In the genomic region with DNA sequence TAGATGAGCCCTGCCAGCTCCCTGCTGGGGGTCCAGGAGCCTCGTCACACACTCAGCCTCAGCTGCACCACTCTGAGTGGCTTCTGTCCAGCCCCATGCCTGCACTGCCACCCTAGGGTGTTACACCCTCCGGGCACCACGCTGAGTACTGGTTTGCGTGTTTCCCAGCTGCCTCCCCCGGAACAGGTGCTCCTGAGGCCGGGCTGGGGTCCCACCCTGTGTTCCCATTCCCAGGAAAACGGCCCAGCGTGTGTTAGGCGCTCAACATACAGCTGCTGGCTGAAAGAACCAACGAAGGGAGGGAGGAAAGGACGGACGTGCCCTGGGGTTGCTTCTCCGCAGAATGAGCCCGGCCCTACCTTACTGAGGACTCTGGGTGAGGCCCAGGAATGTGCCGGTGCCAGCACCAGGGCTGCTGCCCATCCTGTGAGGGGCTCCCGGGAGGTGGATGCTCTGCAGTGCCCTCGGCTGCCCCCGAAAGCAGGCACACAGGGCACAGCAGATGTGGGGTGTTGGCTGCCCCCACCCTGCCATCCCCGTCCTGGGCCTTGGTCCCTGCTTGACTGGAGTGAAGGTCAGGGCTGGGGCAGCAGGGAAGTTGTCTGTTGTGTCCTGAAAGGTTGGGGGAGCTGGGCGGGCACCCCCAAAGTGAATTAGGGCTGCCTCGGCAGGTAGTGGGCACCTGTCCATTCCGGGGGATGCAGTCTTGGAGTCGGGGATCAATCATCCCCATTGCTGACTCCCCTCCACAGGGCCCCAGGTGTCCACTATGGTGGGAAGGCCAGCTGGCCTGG, we compare ENCODE assay signal across 14 cellular contexts. TPM values are rescaled to one million over a fixed set of nuclear protein-coding genes. Genes with fewer than 3 reads are reported as not detected.
DNase-seq lines count a peak whose midpoint lies in the region; ATAC-seq and TF ChIP-seq lines count a peak whose summit lies in the region.
"Had no signal": no experiment of that assay in that cellular context is flagged by ENCODE, and none has a peak within 500 bp of the region (broad histone marks: within the 10 kb centered on the region; RNA-seq: fewer than 3 reads in every experiment).

No MANE protein-coding gene starts in this region.

- H3K4me3 ChIP-seq in HEK293 (ENCODE audit: low read depth, low read length) (no peak overlapping the region), WERI-Rb-1 (ENCODE audit: low read depth, low read length) (no peak overlapping the region), hepatocyte (no peak overlapping the region), stomach (no peak overlapping the region)
- H3K4me3 ChIP-seq: body of pancreas had no signal

- WGBS in hepatocyte (ENCODE audit: low lambda C conversion rate, missing lambda C conversion rate): 90% methylated on average over 23 of the region's 23 CpGs
- 69 to 87% (median 78%) methylated on average over 17 to 23 of the region's 23 CpGs for WGBS in stomach, 5 donors

- intact Hi-C loops in stomach (cut with DNase I; ENCODE audit: low total_unique reads): no loop called here

- H3K4me3 Mint-ChIP-seq in activated CD4-positive, alpha-beta T cell treated with anti-CD3 and anti-CD28 coated beads, Interleukin-2, amount 10 ng/mL, durations not matched to agents 7 days and 5 days: no peak overlapping the region
- H3K4me3 Mint-ChIP-seq: activated naive CD4-positive, alpha-beta T cell treated with anti-CD3 and anti-CD28 coated beads, Interleukin-2, amount 50 U/mL, for 24 hours; memory B cell had no signal

- CTCF ChIA-PET in HEK293 (lab: Yijun Ruan, JAX): interaction anchor here (0.9 to 1.4 kb wide), 3 partner anchors 12 to 32 kb away, joined by 4 to 7 read pairs (median 7); no protein-coding TSS in a partner anchor
- CTCF ChIA-PET in activated CD4-positive, alpha-beta T cell treated with anti-CD3 and anti-CD28 coated beads, Interleukin-2, amount 10 ng/mL, durations not matched to agents 7 days and 5 days (lab: Charles Lee): interaction anchor here (0.6 kb wide), 1 partner anchor 12 kb away, joined by 6 read pairs; no protein-coding TSS in a partner anchor

- H3K4me2 ChIP-seq in hepatocyte: no peak overlapping the region

- H3K4me1 Mint-ChIP-seq in activated CD4-positive, alpha-beta T cell treated with anti-CD3 and anti-CD28 coated beads, Interleukin-2, amount 10 ng/mL, durations not matched to agents 7 days and 5 days: peaks cover 2% of the 10 kb centered on the region
- H3K4me1 Mint-ChIP-seq: activated naive CD4-positive, alpha-beta T cell treated with anti-CD3 and anti-CD28 coated beads, Interleukin-2, amount 50 U/mL, for 24 hours had no signal

- no peaks in the 10 kb centered on the region for H3K27me3 ChIP-seq in WERI-Rb-1 (ENCODE audit: insufficient read depth, low read depth, severe bottlenecking)
- H3K27me3 ChIP-seq in hepatocyte: no peaks in the 10 kb centered on the region
- no peaks in the 10 kb centered on the region for H3K27me3 ChIP-seq in stomach
- H3K27me3 ChIP-seq: body of pancreas had no signal

- no peaks in the 10 kb centered on the region for H3K27me3 Mint-ChIP-seq in activated CD4-positive, alpha-beta T cell treated with anti-CD3 and anti-CD28 coated beads, Interleukin-2, amount 10 ng/mL, durations not matched to agents 7 days and 5 days
- H3K27me3 Mint-ChIP-seq: activated naive CD4-positive, alpha-beta T cell treated with anti-CD3 and anti-CD28 coated beads, Interleukin-2, amount 50 U/mL, for 24 hours; memory B cell had no signal

- no peak for TF ChIP-seq CTCF in HEK293 (tag by site-specific recombination; IDR thresholded peaks at IDR 0.05)
- TF ChIP-seq CTCF in WERI-Rb-1 (IDR thresholded peaks at IDR 0.05; ENCODE audit: low read depth, low read length): no peak
- TF ChIP-seq CTCF in hepatocyte (IDR thresholded peaks at IDR 0.05; ENCODE audit: poor library complexity): no peak
- TF ChIP-seq CTCF in stomach (IDR thresholded peaks at IDR 0.05): no peak

- H3K36me3 ChIP-seq in HEK293 (ENCODE audit: control insufficient read depth in 2 of 2, insufficient read depth in 1 of 2, low read length in 2 of 2) (peaks cover 0 to 63% of the 10 kb centered on the region in 2 experiments; a peak in 1 of 3 replicates), WERI-Rb-1 (peaks cover 74% of the 10 kb centered on the region), hepatocyte (replicated peaks; ENCODE audit: insufficient read depth, low read depth) (no peaks in the 10 kb centered on the region), stomach (peaks cover 29 to 63% (median 46%) of the 10 kb centered on the region in 4 donors)

- TF ChIP-seq POLR2A in stomach (IDR thresholded peaks at IDR 0.05): no peak

- no peak overlapping the region for H2AFZ ChIP-seq in hepatocyte

- DNase-seq in WERI-Rb-1 (peak; percentile 2), hepatocyte (ENCODE audit: low spot score) (no peak), stomach (no peak), hepatic stellate cell (ENCODE audit: low spot score) (no peak)
- DNase-seq in activated CD4-positive, alpha-beta T cell treated with anti-CD3 and anti-CD28 coated beads, Interleukin-2, amount 10 ng/mL, durations not matched to agents 7 days and 5 days: no peak
- DNase-seq: activated CD4-positive, alpha-beta T cell treated with anti-CD3 and anti-CD28 coated beads for 1 hour; AML-193; body of pancreas; T-helper 9 cell had no signal

- peaks cover 31% of the 10 kb centered on the region for H3K79me2 ChIP-seq in hepatocyte

- no peak for TF ChIP-seq EP300 in stomach (IDR thresholded peaks at IDR 0.05)

- POLR2A ChIA-PET in HEK293 (lab: Yijun Ruan, JAX): interaction anchor here (0.7 to 2.2 kb wide), 8 partner anchors 10 to 49 kb away, joined by 3 to 17 read pairs (median 6); a partner anchor contains a TSS
- POLR2A ChIA-PET in activated CD4-positive, alpha-beta T cell treated with anti-CD3 and anti-CD28 coated beads, Interleukin-2, amount 10 ng/mL, durations not matched to agents 7 days and 5 days (lab: Charles Lee): no interaction called here

- H4K20me1 ChIP-seq in hepatocyte (ENCODE audit: insufficient read depth, poor library complexity, severe bottlenecking): peaks cover 3% of the 10 kb centered on the region

- H3K9me2 ChIP-seq in hepatocyte (replicated peaks; ENCODE audit: insufficient read depth): no peaks in the 10 kb centered on the region

- H3K27ac Mint-ChIP-seq in activated CD4-positive, alpha-beta T cell treated with anti-CD3 and anti-CD28 coated beads, Interleukin-2, amount 10 ng/mL, durations not matched to agents 7 days and 5 days: no peak overlapping the region
- H3K27ac Mint-ChIP-seq: activated naive CD4-positive, alpha-beta T cell treated with anti-CD3 and anti-CD28 coated beads, Interleukin-2, amount 50 U/mL, for 24 hours; memory B cell had no signal

- no peaks in the 10 kb centered on the region for H3K9me3 ChIP-seq in HEK293 (ENCODE audit: control insufficient read depth, insufficient read depth, low read depth, low read length)
- peaks cover 3% of the 10 kb centered on the region for H3K9me3 ChIP-seq in WERI-Rb-1 (ENCODE audit: severe bottlenecking)
- no peaks in the 10 kb centered on the region for H3K9me3 ChIP-seq in hepatocyte (ENCODE audit: low read depth)
- no peaks in the 10 kb centered on the region for H3K9me3 ChIP-seq in stomach
- H3K9me3 ChIP-seq: body of pancreas had no signal

- peaks cover 11% of the 10 kb centered on the region for H3K9me3 Mint-ChIP-seq in activated CD4-positive, alpha-beta T cell treated with anti-CD3 and anti-CD28 coated beads, Interleukin-2, amount 10 ng/mL, durations not matched to agents 7 days and 5 days
- H3K9me3 Mint-ChIP-seq: activated naive CD4-positive, alpha-beta T cell treated with anti-CD3 and anti-CD28 coated beads, Interleukin-2, amount 50 U/mL, for 24 hours had no signal

- H3K36me3 Mint-ChIP-seq in activated CD4-positive, alpha-beta T cell treated with anti-CD3 and anti-CD28 coated beads, Interleukin-2, amount 10 ng/mL, durations not matched to agents 7 days and 5 days (ENCODE audit: low read depth): peaks cover 3% of the 10 kb centered on the region

- ATAC-seq in HG02623 (IDR thresholded peaks at IDR 0.05; ENCODE audit: unreplicated experiment): no peak
- ATAC-seq in GM21529 (IDR thresholded peaks at IDR 0.05; ENCODE audit: unreplicated experiment): no peak
- ATAC-seq: body of pancreas had no signal

- H3K4me1 ChIP-seq in HEK293 (ENCODE audit: control insufficient read depth, insufficient read depth, low read length) (peaks cover 6% of the 10 kb centered on the region), hepatocyte (ENCODE audit: insufficient read depth) (peaks cover 38% of the 10 kb centered on the region), stomach (peaks cover 25 to 52% (median 35%) of the 10 kb centered on the region in 4 donors)

- H3K27ac ChIP-seq in HEK293 (ENCODE audit: extremely low read depth, low read depth, low read length): no peak overlapping the region
- no peak overlapping the region for H3K27ac ChIP-seq in WERI-Rb-1
- peak overlapping the region; percentile 95 for H3K27ac ChIP-seq in hepatocyte
- peak overlapping the region in 3 of 5 donors; percentile 62 to 91 (median 67) for H3K27ac ChIP-seq in stomach
- H3K27ac ChIP-seq: body of pancreas had no signal

TF ChIP-seq in HEK293, 187 proteins besides CTCF, POLR2A, EP300 and RAD21 (continues in another document):
- no peak for TF ChIP-seq BCL11B (tag by site-specific recombination; IDR thresholded peaks at IDR 0.05; ENCODE audit: low read depth)

RNA-seq across cellular contexts. Expression of a gene that starts 16.3 kb away (rescaled TPM):
- 44.6 and 71.3 TPM in 2 replicates for total RNA-seq in hepatocyte
- polyA plus RNA-seq in hepatocyte: 252 and 313 TPM in 2 replicates
- total RNA-seq in stomach: 100 to 1,000 TPM in 2 of 5 donors, 10 to 100 TPM in 3; 42.2 to 278 (median 86.9) TPM
- polyA plus RNA-seq in stomach: 100 to 1,000 TPM in 1 of 3 donors, 10 to 100 TPM in 2; 41.4 to 278 (median 72.3) TPM
- total RNA-seq in activated CD4-positive, alpha-beta T cell treated with anti-CD3 and anti-CD28 coated beads, Interleukin-2, amount 10 ng/mL, durations not matched to agents 7 days and 5 days: under 1 TPM; 0.64 to 0.67 TPM

RNA-seq across cellular contexts. Expression of a gene that starts 36.1 kb away (rescaled TPM):
- 1,754 and 2,772 TPM in 2 replicates for total RNA-seq in hepatocyte
- polyA plus RNA-seq in hepatocyte: 444 and 460 TPM in 2 replicates
- 1,000 to 10,000 TPM in 3 of 5 donors, 100 to 1,000 TPM in 2; 239 to 2,998 (median 1,528) TPM for total RNA-seq in stomach
- polyA plus RNA-seq in stomach: 1,000 to 10,000 TPM; 4,606 to 7,615 (median 4,647) TPM
- total RNA-seq in activated CD4-positive, alpha-beta T cell treated with anti-CD3 and anti-CD28 coated beads, Interleukin-2, amount 10 ng/mL, durations not matched to agents 7 days and 5 days: 1,000 to 10,000 TPM; 1,391 to 1,979 TPM

RNA-seq across cellular contexts. Expression of a gene that starts 48.0 kb away (rescaled TPM):
- 103 and 116 TPM in 2 replicates for total RNA-seq in hepatocyte
- 143 and 144 TPM in 2 replicates for polyA plus RNA-seq in hepatocyte
- 100 to 1,000 TPM in 2 of 5 donors, 10 to 100 TPM in 3; 42.0 to 130 (median 68.4) TPM for total RNA-seq in stomach
- polyA plus RNA-seq in stomach: 10 to 100 TPM; 82.3 to 91.3 (median 85.0) TPM
- total RNA-seq in activated CD4-positive, alpha-beta T cell treated with anti-CD3 and anti-CD28 coated beads, Interleukin-2, amount 10 ng/mL, durations not matched to agents 7 days and 5 days: 10 to 100 TPM; 86.1 to 90.1 TPM

RNA-seq across cellular contexts. Expression of a gene that starts 56.3 kb away (rescaled TPM):
- total RNA-seq in hepatocyte (8.6 and 12.0 TPM in 2 replicates), stomach (1 to 10 TPM in 4 of 5 donors, under 1 TPM in 1; 0.55 to 7.8 (median 1.4) TPM)
- polyA plus RNA-seq in hepatocyte (17.7 and 19.1 TPM in 2 replicates), stomach (1 to 10 TPM; 2.0 to 3.2 (median 2.5) TPM)
- total RNA-seq in activated CD4-positive, alpha-beta T cell treated with anti-CD3 and anti-CD28 coated beads, Interleukin-2, amount 10 ng/mL, durations not matched to agents 7 days and 5 days: 10 to 100 TPM; 19.1 to 22.5 TPM

Comparison
In these comparisons a context has a peak if more than half of its experiments do, and no peak if none do; other contexts are left out.
1. H3K27ac ChIP-seq: peak in hepatocyte (single experiment) and stomach (3 of 5); none in HEK293 (single experiment) and WERI-Rb-1 (single experiment).
2. RNA of a gene that starts 16.3 kb away (total RNA-seq): 42.2 to 278 TPM in stomach and 44.6 to 71.3 TPM in hepatocyte; 0.64 to 0.67 TPM in activated CD4-positive, alpha-beta T cell treated with anti-CD3 and anti-CD28 coated beads, Interleukin-2, amount 10 ng/mL, durations not matched to agents 7 days and 5 days; every median in the first group is over 10 times any median in the second.